ENCODE assay signal across 33 cellular contexts in genomic region chr1:233166896-233167295, GRCh38.
"Had no signal": no experiment of that assay in that cellular context is flagged by ENCODE, and none has a peak within 500 bp of the region (broad histone marks: within the 10 kb centered on the region; RNA-seq: fewer than 3 reads in every experiment).

No MANE protein-coding gene starts in this region.

- H3K4me3 ChIP-seq: body of pancreas, cardiac muscle cell, esophagus muscularis mucosa, left lung, lower lobe of right lung, pancreas, psoas muscle, sigmoid colon, uterus had no signal

- H3K27me3 Mint-ChIP-seq: activated B cell treated with CpG ODN at 0.5 μM for 24 hours; activated CD8-positive, alpha-beta T cell treated with anti-CD3 and anti-CD28 coated beads for 36 hours; activated naive CD4-positive, alpha-beta T cell treated with anti-CD3 and anti-CD28 coated beads, Interleukin-2, amount 50 U/mL, for 24 hours; activated naive CD8-positive, alpha-beta T cell treated with anti-CD3 and anti-CD28 coated beads, Interleukin-2, amount 50 U/mL, for 24 hours; naive thymus-derived CD8-positive, alpha-beta T cell; stimulated activated memory B cell treated with anti-CD40 and anti-IgM and Interleukin-4, amounts not matched to agents 10 μg/mL and 1 μg/mL and 100 μg/mL, for 72 hours; stimulated activated naive CD8-positive, alpha-beta T cell treated with anti-CD3 and anti-CD28 coated beads, Interleukin-15, amount 100 ng/mL, for 72 hours; type B pancreatic cell had no signal

- H3K27me3 ChIP-seq: body of pancreas, cardiac muscle cell, esophagus muscularis mucosa, left lung, pancreas, sigmoid colon, uterus had no signal

- H3K4me3 Mint-ChIP-seq: activated B cell treated with CpG ODN at 0.5 μM for 24 hours; activated CD8-positive, alpha-beta T cell treated with anti-CD3 and anti-CD28 coated beads for 36 hours; activated naive CD4-positive, alpha-beta T cell treated with anti-CD3 and anti-CD28 coated beads, Interleukin-2, amount 50 U/mL, for 24 hours; activated naive CD8-positive, alpha-beta T cell treated with anti-CD3 and anti-CD28 coated beads, Interleukin-2, amount 50 U/mL, for 24 hours; activated T-cell treated with anti-CD3 and anti-CD28 coated beads, Interleukin-2, amount 50 U/mL, for 4 hours; naive thymus-derived CD8-positive, alpha-beta T cell; neural crest cell; stimulated activated memory B cell treated with anti-CD40 and anti-IgM and Interleukin-4, amounts not matched to agents 10 μg/mL and 1 μg/mL and 100 μg/mL, for 72 hours; stimulated activated naive CD8-positive, alpha-beta T cell treated with anti-CD3 and anti-CD28 coated beads, Interleukin-15, amount 100 ng/mL, for 72 hours; type B pancreatic cell had no signal

- DNase-seq: activated B cell treated with CpG ODN at 0.5 μM for 24 hours; activated CD4-positive, alpha-beta T cell treated with anti-CD3 and anti-CD28 coated beads, Interleukin-2, amount 50 U/mL, for 1 hour; activated CD8-positive, alpha-beta T cell treated with anti-CD3 and anti-CD28 coated beads for 36 hours; activated naive CD8-positive, alpha-beta T cell treated with anti-CD3 and anti-CD28 coated beads, Interleukin-2, amount 50 U/mL, for 24 hours; activated T-cell treated with anti-CD3 and anti-CD28 coated beads, Interleukin-2, amount 50 U/mL, for 4 hours; anterior cingulate cortex; body of pancreas; cerebellar nuclear complex; cortex of kidney; effector CD4-positive, alpha-beta T cell; left lung; lower lobe of right lung; mesenchymal stem cell; naive thymus-derived CD8-positive, alpha-beta T cell; nucleus accumbens; pancreas; psoas muscle; sigmoid colon; small intestine; stimulated activated CD4-positive, alpha-beta T cell treated with anti-CD3 and anti-CD28 coated beads, Interleukin-1b, Interleukin-23, amount 100 ng/mL, for 48 hours; stimulated activated CD4-positive, alpha-beta T cell treated with anti-CD3 and anti-CD28 coated beads, Interleukin-4, amount 100 ng/mL, for 4 hours; stimulated activated CD8-positive, alpha-beta memory T cell treated with anti-CD3 and anti-CD28 coated beads, Interleukin-4, amount 100 ng/mL, for 48 hours; stimulated activated naive CD8-positive, alpha-beta T cell treated with anti-CD3 and anti-CD28 coated beads, Interleukin-15, amount 100 ng/mL, for 72 hours; substantia nigra; T-helper 2 cell; uterus had no signal

- H3K27ac ChIP-seq: body of pancreas, cardiac muscle cell, esophagus muscularis mucosa, left lung, lower lobe of right lung, pancreas, psoas muscle, sigmoid colon, uterus had no signal

- H3K27ac Mint-ChIP-seq: activated B cell treated with CpG ODN at 0.5 μM for 24 hours; activated CD8-positive, alpha-beta T cell treated with anti-CD3 and anti-CD28 coated beads for 36 hours; activated naive CD4-positive, alpha-beta T cell treated with anti-CD3 and anti-CD28 coated beads, Interleukin-2, amount 50 U/mL, for 24 hours; activated naive CD8-positive, alpha-beta T cell treated with anti-CD3 and anti-CD28 coated beads, Interleukin-2, amount 50 U/mL, for 24 hours; activated T-helper 2 cell treated with anti-CD3 and anti-CD28 coated beads, Interferon-gamma antibody, Interleukin-2, Interleukin-4, amounts not matched to agents 10 μg/mL and 5 μg/mL and 100 μg/mL, durations not matched to agents 14 hours and 24 hours and 36 hours; naive thymus-derived CD8-positive, alpha-beta T cell; stimulated activated memory B cell treated with anti-CD40 and anti-IgM and Interleukin-4, amounts not matched to agents 10 μg/mL and 1 μg/mL and 100 μg/mL, for 72 hours; stimulated activated naive CD8-positive, alpha-beta T cell treated with anti-CD3 and anti-CD28 coated beads, Interleukin-15, amount 100 ng/mL, for 72 hours; type B pancreatic cell had no signal

- ATAC-seq: activated CD8-positive, alpha-beta T cell treated with anti-CD3 and anti-CD28 coated beads for 36 hours; activated naive CD8-positive, alpha-beta T cell treated with anti-CD3 and anti-CD28 coated beads, Interleukin-2, amount 50 U/mL, for 24 hours; activated T-cell treated with anti-CD3 and anti-CD28 coated beads, Interleukin-2, amount 50 U/mL, for 4 hours; body of pancreas; left lung; lower lobe of right lung; naive thymus-derived CD8-positive, alpha-beta T cell; pancreas; psoas muscle; stimulated activated memory B cell treated with anti-CD40 and anti-IgM and Interleukin-4, amounts not matched to agents 10 μg/mL and 1 μg/mL and 100 μg/mL, for 72 hours; stimulated activated naive CD8-positive, alpha-beta T cell treated with anti-CD3 and anti-CD28 coated beads, Interleukin-15, amount 100 ng/mL, for 72 hours had no signal

- H3K9me3 ChIP-seq: body of pancreas, lower lobe of right lung, psoas muscle, uterus had no signal

- H3K4me1 Mint-ChIP-seq: activated B cell treated with CpG ODN at 0.5 μM for 24 hours; activated naive CD4-positive, alpha-beta T cell treated with anti-CD3 and anti-CD28 coated beads, Interleukin-2, amount 50 U/mL, for 24 hours; activated naive CD8-positive, alpha-beta T cell treated with anti-CD3 and anti-CD28 coated beads, Interleukin-2, amount 50 U/mL, for 24 hours; naive thymus-derived CD8-positive, alpha-beta T cell; neural crest cell; stimulated activated memory B cell treated with anti-CD40 and anti-IgM and Interleukin-4, amounts not matched to agents 10 μg/mL and 1 μg/mL and 100 μg/mL, for 72 hours; stimulated activated naive CD8-positive, alpha-beta T cell treated with anti-CD3 and anti-CD28 coated beads, Interleukin-15, amount 100 ng/mL, for 72 hours had no signal
